Comparison of ENCODE assay signal across 21 cellular contexts in the genomic region with DNA sequence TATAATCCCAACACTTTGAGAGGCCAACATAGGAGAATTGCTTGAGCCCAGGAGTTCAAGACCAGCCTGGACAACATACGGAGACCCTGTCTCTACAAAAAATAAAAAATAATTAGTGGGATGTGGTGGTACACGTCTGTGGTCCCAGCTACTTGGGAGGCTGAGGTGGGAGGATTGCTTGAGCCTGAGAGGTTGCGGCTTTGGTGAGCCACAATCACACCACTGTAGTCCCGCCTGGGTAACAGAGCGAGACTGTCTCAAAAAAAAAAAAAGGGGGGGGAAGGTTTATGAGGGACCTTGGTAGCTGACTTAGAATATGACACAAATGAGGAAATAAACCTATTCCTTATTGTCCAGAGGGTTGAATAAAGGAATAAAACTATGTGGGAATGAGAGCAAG. TPM values are rescaled to one million over a fixed set of nuclear protein-coding genes. Genes with fewer than 3 reads are reported as not detected.
DNase-seq lines count a peak whose midpoint lies in the region; FAIRE-seq and TF ChIP-seq lines count a peak whose summit lies in the region.
"Had no signal": no experiment of that assay in that cellular context is flagged by ENCODE, and none has a peak within 500 bp of the region (broad histone marks: within the 10 kb centered on the region; RNA-seq: fewer than 3 reads in every experiment).

No MANE protein-coding gene starts in this region.

- H3K9ac ChIP-seq in BLaER1 (no peak overlapping the region), mesendoderm (ENCODE audit: low read length) (no peak overlapping the region)

- no peak overlapping the region for H4K5ac ChIP-seq in mesendoderm (ENCODE audit: low read length)

- peaks cover 10% of the 10 kb centered on the region; the same call in 1 of the 2 replicates for H3K27me3 ChIP-seq in BLaER1
- H3K27me3 ChIP-seq in mesendoderm (ENCODE audit: insufficient read depth, low read length, poor library complexity) = no peaks in the 10 kb centered on the region
- no peaks in the 10 kb centered on the region for H3K27me3 ChIP-seq in testis
- H3K27me3 ChIP-seq: brain microvascular endothelial cell, MG63, spleen, upper lobe of left lung had no signal

- no peak for TF ChIP-seq POLR2A in testis (IDR thresholded peaks at IDR 0.05)

- no peak overlapping the region for H2AK5ac ChIP-seq in mesendoderm (ENCODE audit: low read length)

- intact Hi-C loops in testis (cut with DNase I; ENCODE audit: low total_unique reads) = no loop called here

- no peak overlapping the region for H3K27ac ChIP-seq in BLaER1
- H3K27ac ChIP-seq in mesendoderm (ENCODE audit: low read depth, low read length) = no peak overlapping the region
- no peak overlapping the region for H3K27ac ChIP-seq in testis
- H3K27ac ChIP-seq: brain microvascular endothelial cell, spleen had no signal

- peaks cover 15% of the 10 kb centered on the region for H3K79me2 ChIP-seq in mesendoderm (ENCODE audit: control insufficient read depth, insufficient read depth, low read length)

- in situ Hi-C loops in GM13977 (cut with MboI; ENCODE audit: low pct_unique_long_range_greater_than_20kb, low sequenced_read_pairs, unreplicated experiment) = no loop called here

- no peak overlapping the region for H4K8ac ChIP-seq in mesendoderm (ENCODE audit: low read depth, low read length)

- H3K4me1 ChIP-seq in BLaER1 (peaks cover 38% of the 10 kb centered on the region), mesendoderm (ENCODE audit: control insufficient read depth, low read depth, low read length) (peaks cover 5% of the 10 kb centered on the region), testis (peaks cover 16% of the 10 kb centered on the region)

- peak overlapping the region; percentile 11 for H3K56ac ChIP-seq in mesendoderm (ENCODE audit: low read length)

- H3K79me1 ChIP-seq in mesendoderm (ENCODE audit: low read length) = peaks cover 3% of the 10 kb centered on the region

- TF ChIP-seq CTCF in GM13977 (IDR thresholded peaks at IDR 0.05; ENCODE audit: extremely low read depth, insufficient read depth, missing control alignments) (no peak), testis (IDR thresholded peaks at IDR 0.05) (no peak)

- FAIRE-seq in GM19239 (lab: Jason Lieb, UNC) = no peak
- FAIRE-seq: kidney had no signal

- no peak overlapping the region for H3K18ac ChIP-seq in mesendoderm (ENCODE audit: low read length)

- no peak overlapping the region for H3K4me3 ChIP-seq in BLaER1
- H3K4me3 ChIP-seq in mesendoderm (ENCODE audit: low read length) = no peak overlapping the region
- no peak overlapping the region for H3K4me3 ChIP-seq in testis
- H3K4me3 ChIP-seq: MG63, spleen, upper lobe of left lung had no signal

- H2BK15ac ChIP-seq in mesendoderm (replicated peaks; ENCODE audit: low read depth) = peak overlapping the region; percentile 57

- peaks cover 25% of the 10 kb centered on the region for H3K36me3 ChIP-seq in BLaER1
- peaks cover 3% of the 10 kb centered on the region for H3K36me3 ChIP-seq in mesendoderm (ENCODE audit: control insufficient read depth, insufficient read depth, low read length)
- no peaks in the 10 kb centered on the region for H3K36me3 ChIP-seq in testis (ENCODE audit: low read depth, missing control alignments)
- H3K36me3 ChIP-seq: MG63 had no signal

- H2BK5ac ChIP-seq in mesendoderm (ENCODE audit: low read length) = no peak overlapping the region

- DNase-seq in GM13977 (ENCODE audit: low spot score) (peak; percentile 14), NAMALWA (ENCODE audit: low spot score) (peak; percentile 34), mesendoderm (no peak), NCI-H128 (lab: John Stamatoyannopoulos, UW; ENCODE audit: unreplicated experiment) (no peak), occipital lobe (lab: John Stamatoyannopoulos, UW) (no peak), GM19239 (ENCODE audit: insufficient read length, low spot score) (no peak), testis (no peak)
- DNase-seq: activated CD4-positive, alpha-beta T cell treated with anti-CD3 and anti-CD28 coated beads, Interleukin-2, amount 10 ng/mL, durations not matched to agents 7 days and 5 days; brain microvascular endothelial cell; foreskin melanocyte; hypothalamus; kidney; mesenchymal stem cell; MG63; NCI-H2029; NCI-H446 treated with DMSO at 0.1 percent for 48 hours; spleen; upper lobe of left lung had no signal

- no peak overlapping the region for H3K4ac ChIP-seq in mesendoderm (ENCODE audit: low read depth, low read length)

- WGBS in mesendoderm (ENCODE audit: extremely low coverage, insufficient coverage, low lambda C conversion rate) = no CpG with 5 or more reads among the region's 5 CpGs
- 78 to 83% methylated on average over 5 of the region's 5 CpGs for WGBS in testis, 2 donors

- no peak overlapping the region for H3K23ac ChIP-seq in mesendoderm (ENCODE audit: low read length)

- H2BK120ac ChIP-seq in mesendoderm (ENCODE audit: low read depth, low read length) = no peak overlapping the region

- H4K20me1 ChIP-seq in BLaER1 = peaks cover 44% of the 10 kb centered on the region

- H3K4me2 ChIP-seq in BLaER1 = peak overlapping the region; percentile 8; the same call in 1 of the 2 replicates
- H3K4me2 ChIP-seq in mesendoderm (ENCODE audit: low read length) = no peak overlapping the region

- H3K9me3 ChIP-seq in BLaER1 (no peaks in the 10 kb centered on the region), testis (no peaks in the 10 kb centered on the region)
- H3K9me3 ChIP-seq: MG63, spleen, upper lobe of left lung had no signal

RNA-seq across cellular contexts. Expression of gene SCD, which starts 30.8 kb away (rescaled TPM):
- 565 TPM for polyA plus RNA-seq in mesendoderm (2013, experiment 1 of 2)
- polyA plus RNA-seq in mesendoderm (2013, experiment 2 of 2) = 558 TPM
- total RNA-seq in occipital lobe = 123 TPM
- 100 to 1,000 TPM; 147 to 196 TPM for total RNA-seq in testis
- 121 TPM for polyA plus RNA-seq in testis (ENCODE audit: insufficient read depth, low read depth, low replicate concordance)

RNA-seq across cellular contexts. Expression of gene PKD2L1, which starts 47.8 kb away (rescaled TPM):
- 0.04 TPM for polyA plus RNA-seq in mesendoderm (2013, experiment 1 of 2)
- 0.07 TPM for polyA plus RNA-seq in mesendoderm (2013, experiment 2 of 2)
- total RNA-seq in occipital lobe (0.62 TPM), testis (1 to 10 TPM in 1 of 2 donors, under 1 TPM in 1; 0.99 to 1.6 TPM)
- polyA plus RNA-seq in testis (ENCODE audit: insufficient read depth, low read depth, low replicate concordance) = 4.7 TPM
- total RNA-seq: activated CD4-positive, alpha-beta T cell treated with anti-CD3 and anti-CD28 coated beads, Interleukin-2, amount 10 ng/mL, durations not matched to agents 7 days and 5 days; epithelial cell of proximal tubule; kidney; Right ventricle myocardium inferior had no signal

Comparison
In these comparisons a context has a peak if more than half of its experiments do, and no peak if none do; other contexts are left out.
1. DNase-seq: peak in GM13977 (single experiment) and NAMALWA (single experiment); none in mesendoderm (single experiment), NCI-H128 (single experiment), occipital lobe (single experiment), GM19239 (single experiment) and testis (single experiment).